Comparison of ENCODE assay signal across 19 cellular contexts in the genomic region with DNA sequence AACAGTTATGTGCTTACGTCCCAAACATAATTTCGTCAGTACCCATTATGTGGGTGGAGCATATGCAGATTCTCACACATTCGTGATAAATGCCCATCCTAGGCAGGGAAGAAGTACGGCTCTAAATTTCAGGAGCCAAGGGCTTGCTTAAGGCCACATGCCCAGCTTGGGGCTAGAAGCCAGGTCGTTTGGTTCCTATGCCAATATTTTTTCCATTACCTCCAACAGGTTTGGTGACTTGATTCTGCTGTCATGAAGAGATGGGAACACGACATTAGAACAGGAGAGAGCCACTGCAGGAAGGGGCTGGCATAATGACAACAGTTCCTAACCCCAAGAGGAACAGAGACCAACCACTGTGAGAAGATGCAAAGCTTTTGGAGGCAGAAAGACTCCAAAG.
DNase-seq lines count a peak whose midpoint lies in the region; ATAC-seq and TF ChIP-seq lines count a peak whose summit lies in the region.
"Had no signal": no experiment of that assay in that cellular context is flagged by ENCODE, and none has a peak within 500 bp of the region (broad histone marks: within the 10 kb centered on the region; RNA-seq: fewer than 3 reads in every experiment).

No MANE protein-coding gene starts in this region.

- peaks cover 92% of the 10 kb centered on the region for H3K79me2 ChIP-seq in PC-3 (ENCODE audit: low read length)

- no peak for TF ChIP-seq POLR2A in esophagus squamous epithelium (IDR thresholded peaks at IDR 0.05)

- H3F3A ChIP-seq in PC-3 (ENCODE audit: low read length, unreplicated experiment) = no peaks in the 10 kb centered on the region

- H3K9me3 Mint-ChIP-seq in memory B cell = no peaks in the 10 kb centered on the region

- no peak overlapping the region for H3K4me2 ChIP-seq in PC-3 (ENCODE audit: low read length)
- H3K4me2 ChIP-seq: A549, PC-9 had no signal

- no peak overlapping the region for H2AFZ ChIP-seq in PC-3 (ENCODE audit: low read length)
- H2AFZ ChIP-seq: PC-9 had no signal

- H3K9me3 ChIP-seq in right atrium auricular region (no peaks in the 10 kb centered on the region), PC-3 (ENCODE audit: low read length) (no peaks in the 10 kb centered on the region), esophagus squamous epithelium (no peaks in the 10 kb centered on the region), BE2C (no peaks in the 10 kb centered on the region)
- H3K9me3 ChIP-seq: A549 had no signal

- H3K9me2 ChIP-seq in PC-3 (replicated peaks; ENCODE audit: low read length) = no peaks in the 10 kb centered on the region

- ATAC-seq in left ventricle myocardium superior (peak; percentile 6), PC-3 (no peak), memory B cell (ENCODE audit: low read depth) (no peak), GM18517 (IDR thresholded peaks at IDR 0.05; ENCODE audit: unreplicated experiment) (no peak)
- ATAC-seq: A549 had no signal

- peaks cover 36% of the 10 kb centered on the region for H3K36me3 Mint-ChIP-seq in memory B cell

- H3K27me3 Mint-ChIP-seq in memory B cell = no peaks in the 10 kb centered on the region
- H3K27me3 Mint-ChIP-seq: CD4-positive, CD25-positive, alpha-beta regulatory T cell had no signal

- no peak overlapping the region for H3K9ac ChIP-seq in PC-3 (ENCODE audit: low read length)

- POLR2A ChIA-PET in PC-3 (lab: Charles Lee; ENCODE audit: unreplicated experiment) = interaction anchor here (0.6 kb wide), 1 partner anchor 352 kb away, joined by 4 read pairs; no protein-coding TSS in a partner anchor

- no peak for DNase-seq in left ventricle myocardium superior
- DNase-seq in right atrium auricular region (ENCODE audit: low spot score) = no peak
- no peak for DNase-seq in PC-3
- no peak for DNase-seq in memory B cell (ENCODE audit: low spot score in 2 of 2)
- no peak for DNase-seq in esophagus squamous epithelium (lab: John Stamatoyannopoulos, UW)
- no peak for DNase-seq in BE2C
- DNase-seq: CD4-positive, CD25-positive, alpha-beta regulatory T cell; DMS53; GOT3; HFFc6; NCI-H1048; NCI-H1694 treated with DMSO at 0.1 percent for 48 hours; NCI-H2171; NCI-H510A treated with DMSO at 0.1 percent for 48 hours; NK-92 treated with Interleukin-12 subunit alpha and Interleukin-12 subunit beta, amount 100 ng/mL, for 24 hours; PC-9 had no signal

- H3K27me3 ChIP-seq in right atrium auricular region (no peaks in the 10 kb centered on the region), PC-3 (ENCODE audit: low read length) (no peaks in the 10 kb centered on the region), esophagus squamous epithelium (no peaks in the 10 kb centered on the region), BE2C (no peaks in the 10 kb centered on the region)

- H3K4me1 ChIP-seq in right atrium auricular region (peaks cover 0 to 57% of the 10 kb centered on the region in 2 donors), PC-3 (ENCODE audit: insufficient read depth, low read length) (no peaks in the 10 kb centered on the region; the same call in 1 of the 2 replicates), esophagus squamous epithelium (peaks cover 13 to 58% (median 15%) of the 10 kb centered on the region in 3 donors), BE2C (peaks cover 13% of the 10 kb centered on the region)

- peak overlapping the region; percentile 50 for H3K27ac Mint-ChIP-seq in memory B cell
- H3K27ac Mint-ChIP-seq: HFFc6 had no signal

- CTCF ChIA-PET in PC-3 (lab: Charles Lee) = no interaction called here

- H3K27ac ChIP-seq in right atrium auricular region (no peak overlapping the region), PC-3 (ENCODE audit: low read length) (peak overlapping the region; percentile 6; the same call in 1 of the 2 replicates), temporal lobe (ENCODE audit: low read depth, low read length) (peak overlapping the region; percentile 23), esophagus squamous epithelium (no peak overlapping the region)
- H3K27ac ChIP-seq: A549, PC-9 had no signal

- intact Hi-C loops in left ventricle myocardium superior (cut with micrococcal nuclease) = no loop called here
- intact Hi-C loops in PC-3 (cut with micrococcal nuclease) = no loop called here
- intact Hi-C loops in esophagus squamous epithelium (cut with DNase I) = no loop called here

- H3K4me1 Mint-ChIP-seq in memory B cell = peaks cover 36% of the 10 kb centered on the region

- no peak overlapping the region for H3K4me3 Mint-ChIP-seq in memory B cell
- H3K4me3 Mint-ChIP-seq: CD4-positive, CD25-positive, alpha-beta regulatory T cell; HFFc6 had no signal

- 65 to 80% methylated on average over 5 to 6 of the region's 6 CpGs for WGBS in esophagus squamous epithelium, 2 donors

- no peak overlapping the region for H3K4me3 ChIP-seq in right atrium auricular region
- H3K4me3 ChIP-seq in PC-3 (ENCODE audit: low read length) = no peak overlapping the region
- H3K4me3 ChIP-seq in esophagus squamous epithelium = no peak overlapping the region
- no peak overlapping the region for H3K4me3 ChIP-seq in BE2C (ENCODE audit: low read depth, low read length)
- H3K4me3 ChIP-seq: A549, PC-9 had no signal

- H3K36me3 ChIP-seq in right atrium auricular region (peaks cover 27% of the 10 kb centered on the region), PC-3 (ENCODE audit: low read depth, low read length) (peaks cover 63% of the 10 kb centered on the region), esophagus squamous epithelium (peaks cover 0 to 38% (median 0%) of the 10 kb centered on the region in 3 donors), BE2C (no peaks in the 10 kb centered on the region)

- no peak for TF ChIP-seq CTCF in right atrium auricular region (IDR thresholded peaks at IDR 0.05)
- TF ChIP-seq CTCF in PC-3 (conservative IDR thresholded peaks at IDR 0.05; ENCODE audit: low read depth, low read length) = no peak
- TF ChIP-seq CTCF in esophagus squamous epithelium (IDR thresholded peaks at IDR 0.05) = no peak
- TF ChIP-seq CTCF in BE2C (IDR thresholded peaks at IDR 0.05; ENCODE audit: low read depth, low read length) = no peak

- no TSS peak for BruUV-seq in PC-3 (replicated peaks; lab: Mats Ljungman, UMichigan)

- H4K20me1 ChIP-seq in PC-3 (ENCODE audit: low read length) = 0 out of 2 replicates have a peak, but pooled peaks cover 3% of the 10 kb centered on the region

Comparison
In these comparisons a context has a peak if more than half of its experiments do, and no peak if none do; other contexts are left out.
1. H3K27ac ChIP-seq: peak in PC-3 (single experiment) and temporal lobe (single experiment); none in right atrium auricular region (0 of 2) and esophagus squamous epithelium (0 of 4).